ENCODE assay signal across 9 cellular contexts in the genomic region with DNA sequence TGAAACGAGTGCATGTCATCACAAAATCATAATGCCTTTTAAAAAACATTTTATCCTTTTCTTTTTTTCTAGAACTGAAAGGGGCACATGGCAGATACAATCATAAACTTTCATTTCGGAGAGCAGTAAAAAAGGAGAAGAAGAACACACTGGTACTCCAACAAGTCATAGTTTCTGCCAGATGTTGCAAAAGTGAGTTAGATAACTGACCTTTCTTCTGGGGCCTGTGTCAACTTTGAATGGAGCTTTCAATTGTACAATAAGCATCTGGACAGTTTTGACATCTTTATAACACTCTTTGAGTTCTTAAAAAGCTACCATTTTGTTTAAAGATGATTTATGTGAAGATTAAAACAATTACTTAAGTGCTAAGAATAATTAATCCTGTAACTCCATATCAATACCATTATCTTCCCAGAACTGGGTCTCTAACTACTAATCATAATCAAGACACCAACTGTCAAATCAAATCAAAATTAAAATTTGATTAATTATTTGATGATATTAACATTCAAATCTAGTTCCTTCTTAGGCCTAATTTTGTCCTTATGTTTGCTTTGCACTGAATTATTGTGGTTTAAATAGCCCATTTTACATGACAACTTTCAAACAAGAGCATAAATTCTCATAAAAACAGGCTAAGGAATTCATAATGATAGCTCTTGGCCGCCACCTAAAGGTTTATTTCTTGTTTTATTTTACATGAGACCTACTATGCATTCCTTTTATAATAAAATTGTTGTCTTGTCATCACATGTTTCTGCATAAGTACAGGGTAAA. TPM values are rescaled to one million over a fixed set of nuclear protein-coding genes. Genes with fewer than 3 reads are reported as not detected.
DNase-seq lines count a peak whose midpoint lies in the region; ATAC-seq and TF ChIP-seq lines count a peak whose summit lies in the region.
"Had no signal": no experiment of that assay in that cellular context is flagged by ENCODE, and none has a peak within 500 bp of the region (broad histone marks: within the 10 kb centered on the region; RNA-seq: fewer than 3 reads in every experiment).

No MANE protein-coding gene starts in this region.

- H3K4me1 Mint-ChIP-seq in type B pancreatic cell (ENCODE audit: unreplicated experiment): peaks cover 10% of the 10 kb centered on the region
- H3K4me1 Mint-ChIP-seq: naive thymus-derived CD8-positive, alpha-beta T cell had no signal

- TF ChIP-seq CTCF in Panc1 (IDR thresholded peaks at IDR 0.05): peak; percentile 49; the same call in 1 of the 2 replicates
- TF ChIP-seq CTCF in type B pancreatic cell (conservative IDR thresholded peaks at IDR 0.05): peak; percentile 77

- H3K9me3 Mint-ChIP-seq in type B pancreatic cell: no peaks in the 10 kb centered on the region
- H3K9me3 Mint-ChIP-seq: naive thymus-derived CD8-positive, alpha-beta T cell had no signal

- H3K4me1 ChIP-seq in Panc1 (ENCODE audit: control insufficient read depth, insufficient read depth, low read length): no peaks in the 10 kb centered on the region

- H3K27ac ChIP-seq in Panc1 (ENCODE audit: low read length): no peak overlapping the region

- POLR2A ChIA-PET in Panc1 (lab: Charles Lee): no interaction called here

- no peak overlapping the region for H3K4me3 ChIP-seq in Panc1 (ENCODE audit: low read depth in 2 of 2, low read length in 2 of 2)

- no TSS peak for BruUV-seq in Panc1 (replicated peaks; lab: Mats Ljungman, UMichigan)

- CTCF ChIA-PET in Panc1 (lab: Charles Lee): interaction anchor here (0.6 to 1.3 kb wide), 4 partner anchors 19 to 1958 kb away, joined by 3 to 6 read pairs (median 3); partner anchors contain the start of gene ITGB8

- H3K4me3 Mint-ChIP-seq in type B pancreatic cell: no peak overlapping the region
- H3K4me3 Mint-ChIP-seq: naive thymus-derived CD8-positive, alpha-beta T cell had no signal

- H3K27ac Mint-ChIP-seq in type B pancreatic cell: no peak overlapping the region
- H3K27ac Mint-ChIP-seq: naive thymus-derived CD8-positive, alpha-beta T cell had no signal

- in situ Hi-C loops in Panc1 (cut with HindIII; ENCODE audit: low pct_unique_long_range_greater_than_20kb, low sequenced_read_pairs): no loop called here

- H3K36me3 ChIP-seq in Panc1 (ENCODE audit: control insufficient read depth, insufficient read depth, low read length): no peaks in the 10 kb centered on the region

- no peaks in the 10 kb centered on the region for H3K36me3 Mint-ChIP-seq in type B pancreatic cell
- H3K36me3 Mint-ChIP-seq: naive thymus-derived CD8-positive, alpha-beta T cell had no signal

- no peaks in the 10 kb centered on the region for H3K9me3 ChIP-seq in Panc1 (ENCODE audit: control insufficient read depth, insufficient read depth, low read depth, low read length)

- H3K27me3 ChIP-seq in Panc1 (ENCODE audit: control insufficient read depth, insufficient read depth, low read length): peaks cover 4% of the 10 kb centered on the region; the same call in 1 of the 2 replicates

- peak; percentile 18 for DNase-seq in EH (ENCODE audit: low read depth)
- no peak for DNase-seq in Panc1 (ENCODE audit: low read depth, low spot score)
- DNase-seq in fibroblast of peridontal ligament (ENCODE audit: extremely low read depth): peak; percentile 80
- no peak for DNase-seq in type B pancreatic cell (ENCODE audit: extremely low spot score, unreplicated experiment)
- no peak for DNase-seq in activated T-cell treated with anti-CD3 and anti-CD28 coated beads for 4 hours
- no peak for DNase-seq in activated CD8-positive, alpha-beta memory T cell treated with anti-CD3 and anti-CD28 coated beads, Interleukin-2, amount 50 U/mL, for 48 hours

- H3K27me3 Mint-ChIP-seq in type B pancreatic cell: no peaks in the 10 kb centered on the region

- ATAC-seq in HG02938 (IDR thresholded peaks at IDR 0.05; ENCODE audit: unreplicated experiment) (peak; percentile 32), Panc1 (no peak)
- ATAC-seq in activated CD4-positive, CD25-positive, alpha-beta regulatory T cell treated with anti-CD3 and anti-CD28 coated beads, Interleukin-2, amount 50 U/mL, for 24 hours: no peak
- ATAC-seq: naive thymus-derived CD8-positive, alpha-beta T cell had no signal

- intact Hi-C loops in Panc1 (cut with micrococcal nuclease; ENCODE audit: unreplicated experiment): loop anchor here (5.0 kb wide), 1 partner anchor 564 kb away; no protein-coding TSS in a partner anchor

RNA-seq across cellular contexts. Expression of gene ITGB8, which starts 19.5 kb away (rescaled TPM):
- 4.9 TPM for total RNA-seq in Panc1 (2021; ENCODE audit: unreplicated experiment)
- 0.63 TPM for polyA plus RNA-seq in Panc1 (2012; ENCODE audit: insufficient read length)
- 15.6 and 23.3 TPM in 2 replicates for total RNA-seq in type B pancreatic cell (ENCODE audit: low replicate concordance)
- total RNA-seq: naive thymus-derived CD8-positive, alpha-beta T cell had no signal
- polyA plus RNA-seq: naive thymus-derived CD8-positive, alpha-beta T cell had no signal

Comparison
In these comparisons a context has a peak if more than half of its experiments do, and no peak if none do; other contexts are left out.
1. DNase-seq: peak in EH (single experiment) and fibroblast of peridontal ligament (single experiment); none in Panc1 (single experiment), type B pancreatic cell (single experiment), activated T-cell treated with anti-CD3 and anti-CD28 coated beads for 4 hours (single experiment) and activated CD8-positive, alpha-beta memory T cell treated with anti-CD3 and anti-CD28 coated beads, Interleukin-2, amount 50 U/mL, for 48 hours (single experiment).